8 cellular contexts compared by ENCODE assay signal in genomic region chr3:69740103-69741021, GRCh38. TPM values are rescaled to one million over a fixed set of nuclear protein-coding genes. Genes with fewer than 3 reads are reported as not detected.
DNase-seq lines count a peak whose midpoint lies in the region; ATAC-seq, FAIRE-seq and TF ChIP-seq lines count a peak whose summit lies in the region.

No MANE protein-coding gene starts in this region.

- peaks cover 22% of the 10 kb centered on the region for H3K4me1 Mint-ChIP-seq in astrocyte (ENCODE audit: low read depth, unreplicated experiment)

- DNase-seq in Right ventricle myocardium superior (peak; percentile 48), cardiac septum (ENCODE audit: low spot score) (no peak), astrocyte (ENCODE audit: low read depth) (no peak), iPS-NIHi7 (ENCODE audit: extremely low spot score) (peak; percentile 74), stomach (peak; percentile 68), GM10266 (ENCODE audit: extremely low spot score) (no peak), SKM-1 treated with dmso at 0.1 percent for 144 hours (lab: John Stamatoyannopoulos, UW; ENCODE audit: unreplicated experiment) (no peak), NCI-H187 (lab: John Stamatoyannopoulos, UW) (no peak)

- peak overlapping the region; percentile 78 for H3K9ac ChIP-seq in astrocyte (ENCODE audit: low read length)

- 19 to 39% (median 26%) methylated on average over 14 to 26 of the region's 26 CpGs for WGBS in stomach, 5 donors

- TF ChIP-seq EP300 in stomach (IDR thresholded peaks at IDR 0.05), result no peak

- H3K4me1 ChIP-seq in astrocyte (ENCODE audit: insufficient read depth, low read length) (peaks cover 5% of the 10 kb centered on the region), stomach (peaks cover 3 to 53% (median 28%) of the 10 kb centered on the region in 4 donors)

- H3K27me3 ChIP-seq in astrocyte (ENCODE audit: insufficient read depth, low read length) (peaks cover 16% of the 10 kb centered on the region), stomach (peaks cover 0 to 11% (median 0%) of the 10 kb centered on the region in 3 donors)

- no peaks in the 10 kb centered on the region for H3K79me2 ChIP-seq in astrocyte (ENCODE audit: insufficient read depth, low read length)

- no peaks in the 10 kb centered on the region for H3K36me3 Mint-ChIP-seq in astrocyte (ENCODE audit: low read depth, unreplicated experiment)

- no peaks in the 10 kb centered on the region for H3K9me3 ChIP-seq in astrocyte (ENCODE audit: insufficient read depth, low read depth, low read length)
- H3K9me3 ChIP-seq in stomach, result no peaks in the 10 kb centered on the region

- H3K4me2 ChIP-seq in astrocyte (ENCODE audit: low read length), result peak overlapping the region; percentile 86

- H4K20me1 ChIP-seq in astrocyte (ENCODE audit: insufficient read depth, low read length), result no peaks in the 10 kb centered on the region

- intact Hi-C loops in Right ventricle myocardium superior (cut with DNase I), result no loop called here
- intact Hi-C loops in cardiac septum (cut with DNase I), result loop anchor here (5.0 kb wide), 1 partner anchor 47 kb away; no protein-coding TSS in a partner anchor
- intact Hi-C loops in stomach (cut with DNase I; ENCODE audit: low total_unique reads), result no loop called here

- H3K36me3 ChIP-seq in astrocyte (ENCODE audit: insufficient read depth, low read length) (no peaks in the 10 kb centered on the region), stomach (no peaks in the 10 kb centered on the region)

- H3K27ac ChIP-seq in astrocyte (ENCODE audit: low read depth, low read length), result no peak overlapping the region
- H3K27ac ChIP-seq in stomach, result peak overlapping the region; percentile 68 to 87 (median 80)

- no peak for TF ChIP-seq CTCF in astrocyte (IDR thresholded peaks at IDR 0.05; ENCODE audit: insufficient read depth, low read depth, low read length)
- no peak for TF ChIP-seq CTCF in stomach (IDR thresholded peaks at IDR 0.05)
- no peak for TF ChIP-seq CTCF in GM10266 (IDR thresholded peaks at IDR 0.05; ENCODE audit: control insufficient read depth, insufficient read depth, low read depth, missing control alignments)

- peak overlapping the region; percentile 89 for H2AFZ ChIP-seq in astrocyte (ENCODE audit: low read depth, low read length)

- H3K27ac Mint-ChIP-seq in astrocyte (ENCODE audit: unreplicated experiment), result peak overlapping the region; percentile 21

- FAIRE-seq in astrocyte (lab: Jason Lieb, UNC), result no peak

- H3K27me3 Mint-ChIP-seq in astrocyte (ENCODE audit: low read depth, unreplicated experiment), result peaks cover 5% of the 10 kb centered on the region

- TF ChIP-seq POLR2A in stomach (IDR thresholded peaks at IDR 0.05), result no peak

- peak overlapping the region; percentile 89 for H3K4me3 Mint-ChIP-seq in astrocyte (ENCODE audit: unreplicated experiment)

- H3K4me3 ChIP-seq in astrocyte (ENCODE audit: insufficient read depth, low read depth, low read length) (peak overlapping the region; percentile 80), stomach (peak overlapping the region; percentile 59 to 95 (median 75))

- no peaks in the 10 kb centered on the region for H3K9me3 Mint-ChIP-seq in astrocyte (ENCODE audit: unreplicated experiment)

- ATAC-seq in Right ventricle myocardium superior (ENCODE audit: poor library complexity), result peak; percentile 28

RNA-seq across cellular contexts. Expression of gene MITF, which starts 1.1 kb away (rescaled TPM):
- total RNA-seq in Right ventricle myocardium superior, result 65.5 TPM
- total RNA-seq in cardiac septum, result 97.6 TPM
- total RNA-seq in astrocyte, result 6.0 and 6.2 TPM in 2 replicates
- 10 to 100 TPM in 4 of 5 donors, 1 to 10 TPM in 1; 3.5 to 61.3 (median 26.3) TPM for total RNA-seq in stomach
- 1 to 10 TPM; 3.7 to 8.2 (median 7.3) TPM for polyA plus RNA-seq in stomach

Comparison
In these comparisons a context has a peak if more than half of its experiments do, and no peak if none do; other contexts are left out.
1. DNase-seq: peak in Right ventricle myocardium superior (single experiment), iPS-NIHi7 (single experiment) and stomach (single experiment); none in cardiac septum (single experiment), astrocyte (single experiment), GM10266 (single experiment), SKM-1 treated with dmso at 0.1 percent for 144 hours (single experiment) and NCI-H187 (0 of 2).